ENCODE assay signal across 2 cellular contexts in genomic region chr3:107665351-107665750, GRCh38.
TF ChIP-seq lines count a peak whose summit lies in the region.

No MANE protein-coding gene starts in this region.

TF ChIP-seq in GM23338, 12 proteins besides CTCF, POLR2A, EP300 and RAD21 (continued from another document):
- TF ChIP-seq ETS1 (IDR thresholded peaks at IDR 0.05) (no peak), ZNF114 (CRISPR knock-in tag; IDR thresholded peaks at IDR 0.05) (no peak), JUNB (IDR thresholded peaks at IDR 0.05; ENCODE audit: unreplicated experiment) (no peak), ZNF462 (CRISPR knock-in tag; IDR thresholded peaks at IDR 0.05) (no peak), NANOG (IDR thresholded peaks at IDR 0.05; ENCODE audit: borderline replicate concordance) (no peak), POLR2AphosphoS5 (IDR thresholded peaks at IDR 0.05; ENCODE audit: low read depth) (no peak), ZNF331 (CRISPR knock-in tag; IDR thresholded peaks at IDR 0.05; ENCODE audit: low read depth) (no peak), CREB1 (CRISPR knock-in tag; IDR thresholded peaks at IDR 0.05; ENCODE audit: low read depth) (no peak), EZH2phosphoT487 (IDR thresholded peaks at IDR 0.05; ENCODE audit: unreplicated experiment) (no peak), REST (IDR thresholded peaks at IDR 0.05; ENCODE audit: unreplicated experiment) (no peak)

TF ChIP-seq in K562, 482 proteins besides CTCF, POLR2A, EP300 and RAD21 (continued from another document):
- no peak for TF ChIP-seq DEAF1 (CRISPR knock-in tag; IDR thresholded peaks at IDR 0.05)
- TF ChIP-seq C11orf30 (IDR thresholded peaks at IDR 0.05; ENCODE audit: low read depth): 0 out of 2 replicates have a peak, but pooled peaks have one; percentile 12
- no peak for TF ChIP-seq NCOA6 (IDR thresholded peaks at IDR 0.05)
- no peak for TF ChIP-seq CCAR2 (IDR thresholded peaks at IDR 0.05; ENCODE audit: low read depth, low read length)
- TF ChIP-seq MNT (conservative IDR thresholded peaks at IDR 0.05): no peak
- TF ChIP-seq NFE2 (IDR thresholded peaks at IDR 0.05; ENCODE audit: low read depth): 0 out of 2 replicates have a peak, but pooled peaks have one; percentile 23
- TF ChIP-seq TRIM25 (IDR thresholded peaks at IDR 0.05; ENCODE audit: borderline replicate concordance): no peak
